ENCODE assay signal across 8 cellular contexts in the genomic region with DNA sequence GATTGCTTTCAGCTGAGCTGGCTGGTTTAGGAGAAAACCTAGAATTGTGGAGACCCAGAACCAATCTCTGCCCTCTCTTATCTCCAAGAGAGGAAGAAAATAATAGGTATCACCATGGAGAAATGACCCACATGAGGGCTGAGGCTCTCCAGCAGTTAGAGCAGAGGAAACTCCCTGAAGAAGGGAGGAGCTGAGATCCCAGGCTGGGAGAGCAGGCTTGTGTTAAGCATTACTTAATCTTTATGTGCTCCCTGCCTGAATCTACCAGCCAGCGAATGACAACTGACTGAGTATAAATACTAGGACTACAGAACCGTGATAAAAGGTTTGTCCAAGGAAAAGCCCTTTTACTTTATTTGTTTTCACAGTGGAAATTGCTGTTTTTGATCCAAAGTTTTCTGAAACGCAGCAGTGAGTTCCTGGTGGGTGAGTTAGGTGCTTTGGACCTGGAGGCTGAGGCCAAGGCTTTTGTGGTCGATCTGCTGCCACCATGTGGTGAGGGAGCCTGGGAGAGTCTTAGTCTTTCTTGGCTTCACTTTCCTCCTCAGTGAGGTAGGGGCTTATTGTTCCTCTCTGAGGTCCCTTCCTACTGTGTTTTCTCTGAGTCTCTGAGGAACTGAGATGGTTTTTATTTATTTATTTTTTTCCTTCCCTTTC.
DNase-seq lines count a peak whose midpoint lies in the region; ATAC-seq and TF ChIP-seq lines count a peak whose summit lies in the region.
"Not testable (repeated sequence)": the region's sequence is repeated elsewhere in the genome, so short reads cannot be mapped to it uniquely, and the experiment has no call there.

No MANE protein-coding gene starts in this region.

- TF ChIP-seq POLR2A in body of pancreas (IDR thresholded peaks at IDR 0.05); heart left ventricle (IDR thresholded peaks at IDR 0.05): not testable (repeated sequence)

- H3K36me3 Mint-ChIP-seq in activated B cell treated with CpG ODN at 0.5 μM for 24 hours (ENCODE audit: low read depth); activated T-cell treated with anti-CD3 and anti-CD28 coated beads, Interleukin-2, amount 50 U/mL, for 24 hours (ENCODE audit: low read depth); neural progenitor cell; type B pancreatic cell: not testable (repeated sequence)

- 8 to 26% methylated on average over 3 to 4 of the region's 4 CpGs for WGBS in body of pancreas, 2 donors
- WGBS in heart left ventricle, 4 donors = 8 to 30% (median 22%) methylated on average over 2 to 4 of the region's 4 CpGs

- H3K27me3 ChIP-seq in body of pancreas, heart left ventricle, neural progenitor cell: not testable (repeated sequence)

- H3K79me2 ChIP-seq in neural progenitor cell (ENCODE audit: low read depth) = not testable (repeated sequence)

- CTCF ChIA-PET in activated B cell treated with CpG ODN at 0.5 μM for 24 hours (lab: Charles Lee) = not testable (repeated sequence)

- H3K27ac ChIP-seq in body of pancreas, heart left ventricle, neural progenitor cell: not testable (repeated sequence)

- not testable (repeated sequence) for H3K27ac Mint-ChIP-seq in activated B cell treated with CpG ODN at 0.5 μM for 24 hours; activated T-cell treated with anti-CD3 and anti-CD28 coated beads, Interleukin-2, amount 50 U/mL, for 24 hours; neural progenitor cell; type B pancreatic cell

- H3K9ac ChIP-seq in neural progenitor cell = not testable (repeated sequence)

- H3K36me3 ChIP-seq in body of pancreas (replicated peaks in 1 of 2; ENCODE audit: insufficient read depth in 1 of 2, low read depth in 2 of 2); heart left ventricle; neural progenitor cell: not testable (repeated sequence)

- H4K20me1 ChIP-seq in neural progenitor cell (ENCODE audit: low read depth) = not testable (repeated sequence)

- H3K4me1 Mint-ChIP-seq in activated B cell treated with CpG ODN at 0.5 μM for 24 hours; activated T-cell treated with anti-CD3 and anti-CD28 coated beads, Interleukin-2, amount 50 U/mL, for 24 hours (ENCODE audit: low read depth); neural progenitor cell; type B pancreatic cell (ENCODE audit: unreplicated experiment): not testable (repeated sequence)

- H3K4me3 ChIP-seq in GM12875 (ENCODE audit: low read depth, low read length); body of pancreas; heart left ventricle; neural progenitor cell: not testable (repeated sequence)

- ATAC-seq in activated B cell treated with CpG ODN at 0.5 μM for 24 hours (ENCODE audit: low read depth); body of pancreas; heart left ventricle: not testable (repeated sequence)

- not testable (repeated sequence) for H3K4me2 ChIP-seq in neural progenitor cell

- DNase-seq in activated B cell treated with CpG ODN at 0.5 μM for 24 hours (peak; percentile 27), body of pancreas (peak; percentile 54 to 68 (median 62)), heart left ventricle (peak in 4 of 5 donors; percentile 45 to 52 (median 51))
- DNase-seq in activated T-cell treated with anti-CD3 and anti-CD28 coated beads, Interleukin-2, amount 50 U/mL, for 24 hours = peak; percentile 65
- DNase-seq in neural progenitor cell (ENCODE audit: low spot score); type B pancreatic cell (ENCODE audit: extremely low spot score, unreplicated experiment): not testable (repeated sequence)
- DNase-seq in stimulated activated CD4-positive, alpha-beta T cell treated with anti-CD3 and anti-CD28 coated beads, Interleukin-4, amount 100 ng/mL, for 48 hours (ENCODE audit: low read depth in 2 of 2) = peak; percentile 30 to 38

- H3F3A ChIP-seq in neural progenitor cell (ENCODE audit: low read depth) = not testable (repeated sequence)

- TF ChIP-seq CTCF in GM12875 (IDR thresholded peaks at IDR 0.05; ENCODE audit: borderline replicate concordance, insufficient read depth, low read depth, low read length) (0 out of 2 replicates have a peak, but pooled peaks have one; percentile 2), body of pancreas (IDR thresholded peaks at IDR 0.05) (peak in 2 of 7 experiments; percentile 13 to 29), heart left ventricle (IDR thresholded peaks at IDR 0.05) (peak in 9 of 12 donors; percentile 4 to 47 (median 36)), neural progenitor cell (IDR thresholded peaks at IDR 0.05) (peak; percentile 47), type B pancreatic cell (conservative IDR thresholded peaks at IDR 0.05) (peak; percentile 65)
- not testable (repeated sequence) for TF ChIP-seq CTCF in activated B cell treated with CpG ODN at 0.5 μM for 24 hours (IDR thresholded peaks at IDR 0.05)

- H3K27me3 Mint-ChIP-seq in activated B cell treated with CpG ODN at 0.5 μM for 24 hours; activated T-cell treated with anti-CD3 and anti-CD28 coated beads, Interleukin-2, amount 50 U/mL, for 24 hours; neural progenitor cell (ENCODE audit: insufficient read depth, low read depth); type B pancreatic cell: not testable (repeated sequence)

- H3K4me1 ChIP-seq in body of pancreas, heart left ventricle, neural progenitor cell: not testable (repeated sequence)

- H2AFZ ChIP-seq in neural progenitor cell (replicated peaks) = not testable (repeated sequence)

- not testable (repeated sequence) for H3K9me3 Mint-ChIP-seq in activated B cell treated with CpG ODN at 0.5 μM for 24 hours; activated T-cell treated with anti-CD3 and anti-CD28 coated beads, Interleukin-2, amount 50 U/mL, for 24 hours; neural progenitor cell; type B pancreatic cell

- H3K9me3 ChIP-seq in body of pancreas; heart left ventricle; neural progenitor cell (ENCODE audit: low read depth): not testable (repeated sequence)

- POLR2A ChIA-PET in activated B cell treated with CpG ODN at 0.5 μM for 24 hours (lab: Charles Lee) = not testable (repeated sequence)

- intact Hi-C loops in activated B cell treated with CpG ODN at 0.5 μM for 24 hours (cut with micrococcal nuclease); body of pancreas (cut with DNase I); heart left ventricle (cut with DNase I): not testable (repeated sequence)

- H3K4me3 Mint-ChIP-seq in activated B cell treated with CpG ODN at 0.5 μM for 24 hours; activated T-cell treated with anti-CD3 and anti-CD28 coated beads, Interleukin-2, amount 50 U/mL, for 24 hours; neural progenitor cell; type B pancreatic cell: not testable (repeated sequence)
